ENCODE assay signal across 27 cellular contexts in genomic region chr1:18642278-18643095, GRCh38. TPM values are rescaled to one million over a fixed set of nuclear protein-coding genes. Genes with fewer than 3 reads are reported as not detected.
DNase-seq lines count a peak whose midpoint lies in the region; ATAC-seq and TF ChIP-seq lines count a peak whose summit lies in the region.
"Had no signal": no experiment of that assay in that cellular context is flagged by ENCODE, and none has a peak within 500 bp of the region (broad histone marks: within the 10 kb centered on the region; RNA-seq: fewer than 3 reads in every experiment).

No MANE protein-coding gene starts in this region.

- ATAC-seq in body of pancreas: no peak
- no peak for ATAC-seq in HG03378 (IDR thresholded peaks at IDR 0.05; ENCODE audit: unreplicated experiment)
- no peak for ATAC-seq in GM18867 (IDR thresholded peaks at IDR 0.05; ENCODE audit: unreplicated experiment)
- ATAC-seq: activated T-helper 17 cell treated with anti-CD3 and anti-CD28 coated beads, Interleukin-2, amount 50 U/mL, for 72 hours; effector memory CD8-positive, alpha-beta T cell; gastroesophageal sphincter; right cardiac atrium had no signal

- TF ChIP-seq CTCF in endothelial cell (IDR thresholded peaks at IDR 0.05; ENCODE audit: unreplicated experiment) (no peak), neural progenitor cell (IDR thresholded peaks at IDR 0.05) (no peak), body of pancreas (IDR thresholded peaks at IDR 0.05) (no peak)

- TF ChIP-seq POLR2A in body of pancreas (IDR thresholded peaks at IDR 0.05): no peak

- 2 to 5% methylated on average over 22 of the region's 22 CpGs for WGBS in body of pancreas, 2 donors

- H3K9ac ChIP-seq in HUES48 (ENCODE audit: low read depth, low read length): no peak overlapping the region
- H3K9ac ChIP-seq in neural progenitor cell: no peak overlapping the region
- H3K9ac ChIP-seq: BLaER1 treated with 17β-estradiol and CSF1 and Interleukin-3, amounts not matched to agents 10 nM and 100 nM had no signal

- peaks cover 97% of the 10 kb centered on the region for H3K27me3 ChIP-seq in HUES48 (ENCODE audit: control insufficient read depth, insufficient read depth, low read length)
- H3K27me3 ChIP-seq in neural progenitor cell: peaks cover 100% of the 10 kb centered on the region
- H3K27me3 ChIP-seq in body of pancreas: peaks cover 1 to 44% of the 10 kb centered on the region in 2 donors
- H3K27me3 ChIP-seq: ovary had no signal

- H3K36me3 ChIP-seq in HUES48 (ENCODE audit: control insufficient read depth, insufficient read depth, low read length) (no peaks in the 10 kb centered on the region), neural progenitor cell (no peaks in the 10 kb centered on the region), body of pancreas (replicated peaks in 1 of 2; ENCODE audit: insufficient read depth in 1 of 2, low read depth in 2 of 2) (no peaks in the 10 kb centered on the region)
- H3K36me3 ChIP-seq: BLaER1 treated with 17β-estradiol and CSF1 and Interleukin-3, amounts not matched to agents 10 nM and 100 nM; brain microvascular endothelial cell; esophagus squamous epithelium; gastroesophageal sphincter; ovary had no signal

- no peaks in the 10 kb centered on the region for H3K79me2 ChIP-seq in neural progenitor cell (ENCODE audit: low read depth)

- H3K27ac ChIP-seq in HUES48 (ENCODE audit: low read depth, low read length) (no peak overlapping the region), neural progenitor cell (no peak overlapping the region), body of pancreas (no peak overlapping the region)
- H3K27ac ChIP-seq: BLaER1 treated with 17β-estradiol and CSF1 and Interleukin-3, amounts not matched to agents 10 nM and 100 nM; brain microvascular endothelial cell; esophagus squamous epithelium; gastroesophageal sphincter; ovary had no signal

- no peaks in the 10 kb centered on the region for H3K9me3 ChIP-seq in HUES48 (ENCODE audit: control insufficient read depth, insufficient read depth, low read length)
- H3K9me3 ChIP-seq in neural progenitor cell (ENCODE audit: low read depth): no peaks in the 10 kb centered on the region
- H3K9me3 ChIP-seq in body of pancreas: no peaks in the 10 kb centered on the region
- H3K9me3 ChIP-seq: BLaER1 treated with 17β-estradiol and CSF1 and Interleukin-3, amounts not matched to agents 10 nM and 100 nM; esophagus squamous epithelium; gastroesophageal sphincter; ovary had no signal

- H3K36me3 Mint-ChIP-seq in endothelial cell (ENCODE audit: low read depth, unreplicated experiment) (peaks cover 6% of the 10 kb centered on the region), neural progenitor cell (no peaks in the 10 kb centered on the region)

- peaks cover 97% of the 10 kb centered on the region for H4K20me1 ChIP-seq in neural progenitor cell (ENCODE audit: low read depth)

- peak overlapping the region; percentile 72 for H3K4me2 ChIP-seq in neural progenitor cell

- peak; percentile 16 for DNase-seq in Daoy (ENCODE audit: low read depth)
- DNase-seq in endothelial cell (ENCODE audit: low spot score): no peak
- DNase-seq in neural progenitor cell (ENCODE audit: low spot score): peak; percentile 58
- DNase-seq in body of pancreas: no peak
- DNase-seq in H4 (ENCODE audit: low spot score): no peak
- DNase-seq: activated CD4-positive, alpha-beta T cell treated with anti-CD3 and anti-CD28 coated beads, Interleukin-2, amount 10 ng/mL, durations not matched to agents 24 days and 14 days; brain microvascular endothelial cell; effector memory CD8-positive, alpha-beta T cell; esophagus squamous epithelium; hypothalamus; Karpas-422; MV-4-11; NCI-H1694; NCI-H2227 treated with DMSO at 0.1 percent for 48 hours; ovary; right cardiac atrium; stimulated activated CD4-positive, alpha-beta T cell treated with anti-CD3 and anti-CD28 coated beads, Interleukin-15, amount 100 ng/mL, for 24 hours; T-helper 1 cell had no signal

- H3K27me3 Mint-ChIP-seq in endothelial cell (ENCODE audit: unreplicated experiment): peaks cover 48% of the 10 kb centered on the region
- H3K27me3 Mint-ChIP-seq in neural progenitor cell (ENCODE audit: insufficient read depth, low read depth): peaks cover 64% of the 10 kb centered on the region

- H3K4me3 ChIP-seq in HUES48 (ENCODE audit: low read depth, low read length): peak overlapping the region; percentile 47; the same call in 1 of the 2 replicates
- H3K4me3 ChIP-seq in neural progenitor cell: peak overlapping the region; percentile 31
- H3K4me3 ChIP-seq in body of pancreas: no peak overlapping the region
- H3K4me3 ChIP-seq: gastroesophageal sphincter, ovary had no signal

- H3K4me1 ChIP-seq in HUES48 (ENCODE audit: control insufficient read depth, insufficient read depth, low read length) (peaks cover 50% of the 10 kb centered on the region), neural progenitor cell (peaks cover 91% of the 10 kb centered on the region), body of pancreas (peaks cover 15% of the 10 kb centered on the region)

- H3K9me3 Mint-ChIP-seq in endothelial cell (ENCODE audit: unreplicated experiment) (no peaks in the 10 kb centered on the region), neural progenitor cell (no peaks in the 10 kb centered on the region)
- H3K9me3 Mint-ChIP-seq: activated T-helper 17 cell treated with anti-CD3 and anti-CD28 coated beads, Interleukin-2, amount 50 U/mL, for 72 hours; effector memory CD8-positive, alpha-beta T cell had no signal

- no peak overlapping the region for H2AFZ ChIP-seq in neural progenitor cell (replicated peaks)

- intact Hi-C loops in body of pancreas (cut with DNase I): no loop called here

- H3K4me1 Mint-ChIP-seq in endothelial cell (ENCODE audit: unreplicated experiment) (peaks cover 51% of the 10 kb centered on the region), neural progenitor cell (peaks cover 74% of the 10 kb centered on the region)

- H3K4me3 Mint-ChIP-seq in endothelial cell (ENCODE audit: unreplicated experiment): peak overlapping the region; percentile 37
- peak overlapping the region; percentile 81 for H3K4me3 Mint-ChIP-seq in neural progenitor cell
- H3K4me3 Mint-ChIP-seq: activated T-helper 17 cell treated with anti-CD3 and anti-CD28 coated beads, Interleukin-2, amount 50 U/mL, for 72 hours; effector memory CD8-positive, alpha-beta T cell had no signal

- peaks cover 98% of the 10 kb centered on the region for H3F3A ChIP-seq in neural progenitor cell (ENCODE audit: low read depth)

- H3K27ac Mint-ChIP-seq in endothelial cell (ENCODE audit: unreplicated experiment): no peak overlapping the region
- no peak overlapping the region for H3K27ac Mint-ChIP-seq in neural progenitor cell
- H3K27ac Mint-ChIP-seq: activated T-helper 17 cell treated with anti-CD3 and anti-CD28 coated beads, Interleukin-2, amount 50 U/mL, for 72 hours; effector memory CD8-positive, alpha-beta T cell had no signal

RNA-seq across cellular contexts. Expression of gene PAX7, which starts 11.8 kb away (rescaled TPM):
- total RNA-seq in Daoy (2014; rRNA removed; shearing (Covaris generic)): 0.09 and 0.97 TPM in 2 replicates
- 1.4 TPM for total RNA-seq in endothelial cell (ENCODE audit: unreplicated experiment)
- 0.06 and 0.46 TPM in 2 replicates for total RNA-seq in neural progenitor cell (ENCODE audit: low replicate concordance)
- not detected for total RNA-seq in body of pancreas
- 2.1 and 2.3 TPM in 2 replicates for total RNA-seq in H4 (2014; rRNA removed; shearing (Covaris generic))
- total RNA-seq: activated CD4-positive, alpha-beta T cell treated with anti-CD3 and anti-CD28 coated beads, Interleukin-2, amount 10 ng/mL, durations not matched to agents 24 days and 14 days; activated T-helper 17 cell treated with anti-CD3 and anti-CD28 coated beads, Interleukin-2, amount 50 U/mL, for 72 hours; esophagus squamous epithelium; gastroesophageal sphincter; HT1080; lung microvascular endothelial cell; ovary; right cardiac atrium; subcutaneous adipose tissue had no signal

Comparison
In these comparisons a context has a peak if more than half of its experiments do, and no peak if none do; other contexts are left out.
1. DNase-seq: peak in Daoy (single experiment) and neural progenitor cell (single experiment); none in endothelial cell (single experiment), body of pancreas (0 of 4) and H4 (single experiment).
2. H3K4me3 ChIP-seq: peak in HUES48 (single experiment) and neural progenitor cell (single experiment); none in body of pancreas (0 of 2).